In the genomic region with DNA sequence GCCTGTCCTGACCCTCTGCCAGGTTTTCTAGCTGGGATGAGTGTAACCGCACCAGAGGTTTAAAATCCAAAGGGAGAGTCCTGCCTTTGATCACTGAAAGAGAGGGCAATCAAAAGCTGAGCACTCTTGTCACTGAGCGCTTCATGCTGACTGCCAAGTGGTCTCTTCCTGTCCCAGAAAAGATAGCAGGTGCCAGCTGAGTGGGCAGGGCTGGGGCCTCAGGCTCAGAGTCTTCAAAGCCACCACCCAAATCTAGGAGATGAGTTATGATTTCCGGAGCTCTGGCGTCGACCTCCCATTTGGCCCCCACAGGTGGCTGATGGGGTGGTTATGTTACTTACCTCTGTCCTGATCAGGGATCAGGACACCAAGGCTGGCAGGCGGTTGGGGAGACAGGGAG, we compare ENCODE assay signal across 25 cellular contexts.
DNase-seq lines count a peak whose midpoint lies in the region; ATAC-seq lines count a peak whose summit lies in the region.
"Had no signal": no experiment of that assay in that cellular context is flagged by ENCODE, and none has a peak within 500 bp of the region (broad histone marks: within the 10 kb centered on the region; RNA-seq: fewer than 3 reads in every experiment).

No MANE protein-coding gene starts in this region.

- DNase-seq in NCI-H1436 (lab: John Stamatoyannopoulos, UW) (peak; percentile 42), NCI-H1436 treated with DMSO at 0.1 percent for 48 hours (lab: John Stamatoyannopoulos, UW) (no peak), NCI-H2196 (lab: John Stamatoyannopoulos, UW; ENCODE audit: unreplicated experiment) (peak; percentile 52), NCI-H1105 treated with DMSO at 0.1 percent for 48 hours (lab: John Stamatoyannopoulos, UW) (no peak), activated gamma-delta T cell (lab: John Stamatoyannopoulos, UW) (no peak)
- no peak for DNase-seq in activated naive CD8-positive, alpha-beta T cell treated with anti-CD3 and anti-CD28 coated beads, Interleukin-2, amount 50 U/mL, for 24 hours
- DNase-seq: activated CD4-positive, CD25-positive, alpha-beta regulatory T cell treated with anti-CD3 and anti-CD28 coated beads, Interleukin-2, amount 50 U/mL, for 72 hours; activated T-cell treated with anti-CD3 and anti-CD28 coated beads, Interleukin-2, amount 50 U/mL, for 48 hours; effector CD8-positive, alpha-beta T cell; erythroblast; foreskin fibroblast; left ventricle myocardium inferior; naive thymus-derived CD4-positive, alpha-beta T cell; NCI-H2081; NCI-H82; PC-3; stimulated activated CD4-positive, alpha-beta T cell treated with anti-CD3 and anti-CD28 coated beads, Interleukin-4, amount 100 ng/mL, for 4 hours; stomach; SW 1271; transverse colon had no signal

- no peaks in the 10 kb centered on the region for H3K27me3 Mint-ChIP-seq in activated naive CD8-positive, alpha-beta T cell treated with anti-CD3 and anti-CD28 coated beads, Interleukin-2, amount 50 U/mL, for 24 hours
- H3K27me3 Mint-ChIP-seq: activated naive CD8-positive, alpha-beta T cell; B cell; naive thymus-derived CD4-positive, alpha-beta T cell had no signal

- peak overlapping the region; percentile 39 for H3K27ac ChIP-seq in KOPT-K1 (ENCODE audit: low read depth, low read length, poor library complexity, severe bottlenecking)
- H3K27ac ChIP-seq: left ventricle myocardium inferior, stomach, transverse colon had no signal

- peak; percentile 22 for ATAC-seq in activated naive CD8-positive, alpha-beta T cell treated with anti-CD3 and anti-CD28 coated beads, Interleukin-2, amount 50 U/mL, for 24 hours
- no peak for ATAC-seq in GM21528 (IDR thresholded peaks at IDR 0.05; ENCODE audit: low FRiP score, unreplicated experiment)
- ATAC-seq: naive thymus-derived CD4-positive, alpha-beta T cell; PC-3 had no signal

- no peaks in the 10 kb centered on the region for H3K9me3 Mint-ChIP-seq in activated naive CD8-positive, alpha-beta T cell treated with anti-CD3 and anti-CD28 coated beads, Interleukin-2, amount 50 U/mL, for 24 hours
- H3K9me3 Mint-ChIP-seq: brain had no signal

- peaks cover 13% of the 10 kb centered on the region for H3K4me1 Mint-ChIP-seq in activated naive CD8-positive, alpha-beta T cell treated with anti-CD3 and anti-CD28 coated beads, Interleukin-2, amount 50 U/mL, for 24 hours
- H3K4me1 Mint-ChIP-seq: B cell had no signal

- H3K27ac Mint-ChIP-seq in activated naive CD8-positive, alpha-beta T cell treated with anti-CD3 and anti-CD28 coated beads, Interleukin-2, amount 50 U/mL, for 24 hours: no peak overlapping the region
- H3K27ac Mint-ChIP-seq: activated naive CD8-positive, alpha-beta T cell; B cell had no signal

- peaks cover 2% of the 10 kb centered on the region for H3K36me3 Mint-ChIP-seq in activated naive CD8-positive, alpha-beta T cell treated with anti-CD3 and anti-CD28 coated beads, Interleukin-2, amount 50 U/mL, for 24 hours (ENCODE audit: low read depth)
- H3K36me3 Mint-ChIP-seq: brain had no signal

- no peaks in the 10 kb centered on the region for H3K36me3 ChIP-seq in KOPT-K1 (ENCODE audit: insufficient read depth, low read length)
- H3K36me3 ChIP-seq: transverse colon had no signal

- no peak overlapping the region for H3K4me3 Mint-ChIP-seq in activated naive CD8-positive, alpha-beta T cell treated with anti-CD3 and anti-CD28 coated beads, Interleukin-2, amount 50 U/mL, for 24 hours
- H3K4me3 Mint-ChIP-seq: activated naive CD8-positive, alpha-beta T cell; B cell; brain had no signal

- no peaks in the 10 kb centered on the region for H3K9me3 ChIP-seq in KOPT-K1 (ENCODE audit: insufficient read depth, low read length, poor library complexity, severe bottlenecking)
- H3K9me3 ChIP-seq: left ventricle myocardium inferior, stomach, transverse colon had no signal

Comparison
In these comparisons a context has a peak if more than half of its experiments do, and no peak if none do; other contexts are left out.
1. DNase-seq: peak in NCI-H1436 (single experiment) and NCI-H2196 (single experiment); none in NCI-H1436 treated with DMSO at 0.1 percent for 48 hours (single experiment), activated naive CD8-positive, alpha-beta T cell treated with anti-CD3 and anti-CD28 coated beads, Interleukin-2, amount 50 U/mL, for 24 hours (single experiment), NCI-H1105 treated with DMSO at 0.1 percent for 48 hours (single experiment) and activated gamma-delta T cell (single experiment).